Comparison of ENCODE assay signal across 19 cellular contexts in the genomic region with DNA sequence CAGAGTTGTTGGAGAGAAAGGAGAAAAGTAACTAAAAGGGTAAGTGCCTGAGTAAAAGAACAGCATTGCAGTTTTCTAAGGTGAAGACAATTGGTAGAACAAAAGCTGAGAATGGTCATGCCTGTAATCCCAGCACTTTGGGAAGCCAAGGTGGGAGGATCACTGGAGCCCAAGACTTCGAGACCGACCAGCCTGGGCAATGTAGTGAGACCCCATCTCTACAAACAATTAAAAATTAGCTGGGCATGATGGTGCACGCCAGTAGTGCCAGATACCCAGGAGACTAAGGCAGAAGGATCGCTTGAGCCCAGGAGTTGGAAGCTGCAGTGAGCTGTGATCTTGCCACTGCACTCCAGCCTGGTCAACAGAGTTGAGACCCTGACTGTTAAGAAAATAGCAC. TPM values are rescaled to one million over a fixed set of nuclear protein-coding genes. Genes with fewer than 3 reads are reported as not detected.
DNase-seq lines count a peak whose midpoint lies in the region; ATAC-seq, FAIRE-seq and TF ChIP-seq lines count a peak whose summit lies in the region.
"Had no signal": no experiment of that assay in that cellular context is flagged by ENCODE, and none has a peak within 500 bp of the region (broad histone marks: within the 10 kb centered on the region; RNA-seq: fewer than 3 reads in every experiment).

No MANE protein-coding gene starts in this region.

- H3K9ac ChIP-seq in Karpas-422 (ENCODE audit: low read length) = no peak overlapping the region
- H3K9ac ChIP-seq: BLaER1 treated with 17β-estradiol and CSF1 and Interleukin-3, amounts not matched to agents 10 nM and 100 nM had no signal

- intact Hi-C loops in esophagus squamous epithelium (cut with DNase I) = no loop called here
- intact Hi-C loops in posterior vena cava (cut with DNase I) = no loop called here

- H3K9me2 ChIP-seq in Karpas-422 (replicated peaks; ENCODE audit: insufficient read depth, low read length) = no peaks in the 10 kb centered on the region

- TF ChIP-seq CTCF in A549 (IDR thresholded peaks at IDR 0.05) (no peak), esophagus squamous epithelium (IDR thresholded peaks at IDR 0.05) (no peak)

- ATAC-seq in A549 (no peak), HG03521 (IDR thresholded peaks at IDR 0.05; ENCODE audit: unreplicated experiment) (no peak), HG03135 (IDR thresholded peaks at IDR 0.05; ENCODE audit: unreplicated experiment) (no peak)

- no peak for DNase-seq in A549 (ENCODE audit: low read depth in 1 of 2, low spot score in 1 of 2)
- DNase-seq in Karpas-422 = peak; percentile 20
- DNase-seq in esophagus squamous epithelium (lab: John Stamatoyannopoulos, UW) = no peak
- DNase-seq in posterior vena cava (ENCODE audit: low spot score) = peak; percentile 5
- DNase-seq in HUDEP-2 (lab: John Stamatoyannopoulos, UW; ENCODE audit: unreplicated experiment in 76 of 76) = no peak
- DNase-seq: 8988T; ACHN; CD4-positive, CD25-positive, alpha-beta regulatory T cell; DMS53; GF-D8; HCEC 1CT; IMR-90; KG1 had no signal

- H3K4me3 ChIP-seq in A549 (no peak overlapping the region), Karpas-422 (ENCODE audit: low read length) (no peak overlapping the region), esophagus squamous epithelium (no peak overlapping the region)
- H3K4me3 ChIP-seq: BLaER1 treated with 17β-estradiol and CSF1 and Interleukin-3, amounts not matched to agents 10 nM and 100 nM had no signal

- POLR2A ChIA-PET in A549 (lab: Yijun Ruan, JAX) = interaction anchor here (0.6 kb wide), 1 partner anchor 37 kb away, joined by 5 read pairs; no protein-coding TSS in a partner anchor

- H3K79me2 ChIP-seq in Karpas-422 (ENCODE audit: low read length) = no peaks in the 10 kb centered on the region

- peak overlapping the region; percentile 99 for H3K27ac ChIP-seq in A549
- no peak overlapping the region for H3K27ac ChIP-seq in Karpas-422 (ENCODE audit: low read length)
- H3K27ac ChIP-seq in esophagus squamous epithelium = peak overlapping the region in 3 of 4 donors; percentile 23 to 90 (median 88)
- H3K27ac ChIP-seq: HL-60 had no signal

- CTCF ChIA-PET in A549 (lab: Yijun Ruan, JAX) = interaction anchor here (1.1 to 2.8 kb wide), 2 partner anchors 11 to 46 kb away, joined by 3 to 7 read pairs; partner anchors contain the start of gene CENPS

- 88% methylated on average over 4 of the region's 4 CpGs for WGBS in A549 (ENCODE audit: missing lambda C conversion rate)
- 96 to 100% methylated on average over 2 to 4 of the region's 4 CpGs for WGBS in esophagus squamous epithelium, 2 donors

- TF ChIP-seq POLR2A in A549 (IDR thresholded peaks at IDR 0.05; ENCODE audit: low read length) = no peak
- no peak for TF ChIP-seq POLR2A in esophagus squamous epithelium (IDR thresholded peaks at IDR 0.05)

- H3K9me3 ChIP-seq in A549 (no peaks in the 10 kb centered on the region), Karpas-422 (ENCODE audit: low read length) (no peaks in the 10 kb centered on the region), esophagus squamous epithelium (no peaks in the 10 kb centered on the region)
- H3K9me3 ChIP-seq: BLaER1 treated with 17β-estradiol and CSF1 and Interleukin-3, amounts not matched to agents 10 nM and 100 nM had no signal

- no peak for TF ChIP-seq RAD21 in A549 (conservative IDR thresholded peaks at IDR 0.05 in 1 of 2, IDR thresholded peaks at IDR 0.05 in 1 of 2)

- H3K4me2 ChIP-seq in A549 (no peak overlapping the region), Karpas-422 (ENCODE audit: low read depth, low read length, poor library complexity, severe bottlenecking) (no peak overlapping the region)
- H3K4me2 ChIP-seq: BLaER1 treated with 17β-estradiol and CSF1 and Interleukin-3, amounts not matched to agents 10 nM and 100 nM had no signal

- TF ChIP-seq EP300 in A549 (IDR thresholded peaks at IDR 0.05) = no peak

- FAIRE-seq in A549 (lab: Jason Lieb, UNC) = no peak
- FAIRE-seq: GM19239, H1 had no signal

- no peaks in the 10 kb centered on the region for H3K27me3 ChIP-seq in Karpas-422 (ENCODE audit: low read length)
- no peaks in the 10 kb centered on the region for H3K27me3 ChIP-seq in esophagus squamous epithelium
- H3K27me3 ChIP-seq: BLaER1 treated with 17β-estradiol and CSF1 and Interleukin-3, amounts not matched to agents 10 nM and 100 nM had no signal

- H3K4me1 ChIP-seq in A549 (peaks cover 91% of the 10 kb centered on the region), Karpas-422 (ENCODE audit: low read length) (peaks cover 15% of the 10 kb centered on the region), esophagus squamous epithelium (peaks cover 16 to 81% (median 34%) of the 10 kb centered on the region in 3 donors)

- no peaks in the 10 kb centered on the region for H4K20me1 ChIP-seq in Karpas-422 (ENCODE audit: insufficient read depth, low read depth, low read length)
- H4K20me1 ChIP-seq: BLaER1 treated with 17β-estradiol and CSF1 and Interleukin-3, amounts not matched to agents 10 nM and 100 nM had no signal

- H2AFZ ChIP-seq in Karpas-422 (ENCODE audit: low read length) = no peak overlapping the region

- no peaks in the 10 kb centered on the region for H3K36me3 ChIP-seq in Karpas-422 (ENCODE audit: insufficient read depth, low read length)
- H3K36me3 ChIP-seq in esophagus squamous epithelium = peaks cover 0 to 7% (median 0%) of the 10 kb centered on the region in 3 donors

TF ChIP-seq in A549, 52 proteins besides CTCF, POLR2A, EP300 and RAD21:
- TF ChIP-seq NR3C1 (IDR thresholded peaks at IDR 0.05) (no peak), RCOR1 (IDR thresholded peaks at IDR 0.05; ENCODE audit: low read depth, low read length) (no peak), HOXB5 (CRISPR knock-in tag; IDR thresholded peaks at IDR 0.05) (no peak), CEBPB (IDR thresholded peaks at IDR 0.05) (no peak), CHD2 (IDR thresholded peaks at IDR 0.05; ENCODE audit: low read length, partially characterized antibody) (no peak), FOSL2 (IDR thresholded peaks at IDR 0.05) (no peak), FOSL2 (CRISPR knock-in tag; IDR thresholded peaks at IDR 0.05) (no peak), TP53 (CRISPR knock-in tag; IDR thresholded peaks at IDR 0.05) (no peak), RARB (CRISPR knock-in tag; IDR thresholded peaks at IDR 0.05) (no peak), BHLHE40 (IDR thresholded peaks at IDR 0.05; ENCODE audit: low read depth, low read length) (no peak), NFE2L2 (conservative IDR thresholded peaks at IDR 0.05; ENCODE audit: low read length) (no peak)
TF ChIP-seq in A549: peak in this region for 0.

RNA-seq across cellular contexts. Expression of gene PGD, which starts 15.2 kb away (rescaled TPM):
- polyA plus RNA-seq in A549 (2011; rRNA removed) (700 and 1,019 TPM in 2 replicates), A549 (2017; fragmentation: RNase III; extraction: RNeasy Plus Mini Kit Qiagen cat#74134 plus additional on column Dnase treatment) (1,427 to 1,758 TPM (median 1,714 TPM) in 3 replicates)
- 466 and 603 TPM in 2 replicates for polyA plus RNA-seq in A549 (2012; cell fraction: cytosol; rRNA removed)
- polyA plus RNA-seq in A549 (2012; cell fraction: nucleus; rRNA removed) = 838 and 1,173 TPM in 2 replicates
- 897 and 1,005 TPM in 2 replicates for polyA minus RNA-seq in A549 (2011; rRNA and poly(A)+ RNA removed)
- total RNA-seq in Karpas-422 (2014; rRNA removed; shearing (Covaris generic); ENCODE audit: low replicate concordance) = 65.3 and 78.8 TPM in 2 replicates
- total RNA-seq in esophagus squamous epithelium (1,000 to 10,000 TPM in 1 of 4 donors, 100 to 1,000 TPM in 3; 396 to 1,138 (median 704) TPM), posterior vena cava (10 to 100 TPM; 41.6 to 60.4 TPM)

RNA-seq across cellular contexts. Expression of gene CENPS, which starts 46.6 kb away (rescaled TPM):
- polyA plus RNA-seq in A549 (2011; rRNA removed) = 19.7 and 25.7 TPM in 2 replicates
- 15.7 and 17.7 TPM in 2 replicates for polyA plus RNA-seq in A549 (2012; cell fraction: cytosol; rRNA removed)
- polyA plus RNA-seq in A549 (2012; cell fraction: nucleus; rRNA removed) = 7.2 and 9.6 TPM in 2 replicates
- 27.0 to 28.7 TPM (median 27.3 TPM) in 3 replicates for polyA plus RNA-seq in A549 (2017; fragmentation: RNase III; extraction: RNeasy Plus Mini Kit Qiagen cat#74134 plus additional on column Dnase treatment)
- 3.1 and 4.8 TPM in 2 replicates for polyA minus RNA-seq in A549 (2011; rRNA and poly(A)+ RNA removed)
- total RNA-seq in Karpas-422 (2014; rRNA removed; shearing (Covaris generic); ENCODE audit: low replicate concordance) = 10.6 and 19.8 TPM in 2 replicates
- total RNA-seq in esophagus squamous epithelium = 10 to 100 TPM in 1 of 4 donors, 1 to 10 TPM in 3; 5.6 to 15.7 (median 6.1) TPM
- 1 to 10 TPM; 7.2 to 7.8 TPM for total RNA-seq in posterior vena cava

Comparison
In these comparisons a context has a peak if more than half of its experiments do, and no peak if none do; other contexts are left out.
1. DNase-seq: peak in Karpas-422 (single experiment) and posterior vena cava (single experiment); none in A549 (0 of 2), esophagus squamous epithelium (single experiment) and HUDEP-2 (0 of 76).